8 cellular contexts compared by ENCODE assay signal in genomic region chr3:115783938-115784738, GRCh38.
DNase-seq lines count a peak whose midpoint lies in the region; ATAC-seq and TF ChIP-seq lines count a peak whose summit lies in the region.

No MANE protein-coding gene starts in this region.

- no peaks in the 10 kb centered on the region for H3K27me3 ChIP-seq in testis

- H3K4me1 Mint-ChIP-seq in glutamatergic neuron (ENCODE audit: low read depth, unreplicated experiment), result peaks cover 45% of the 10 kb centered on the region

- DNase-seq in GM10266 (ENCODE audit: extremely low spot score) (peak; percentile 91), NCI-H1048 (lab: John Stamatoyannopoulos, UW) (peak; percentile 80), SK-N-DZ (ENCODE audit: low spot score) (peak; percentile 96), glutamatergic neuron (peak; percentile 99), omental fat pad (ENCODE audit: low spot score) (peak; percentile 74), testis (peak; percentile 96)
- peak; percentile 94 for DNase-seq in activated naive CD4-positive, alpha-beta T cell treated with anti-CD3 and anti-CD28 coated beads, Interleukin-2, amount 50 U/mL, for 16 hours

- intact Hi-C loops in testis (cut with DNase I; ENCODE audit: low total_unique reads), result no loop called here

- WGBS in testis, 2 donors, result 0% methylated on average over 9 to 73 of the region's 81 CpGs

- TF ChIP-seq CTCF in GM10266 (IDR thresholded peaks at IDR 0.05; ENCODE audit: control insufficient read depth, insufficient read depth, low read depth, missing control alignments), result peak; percentile 100
- peak; percentile 99 for TF ChIP-seq CTCF in glutamatergic neuron (IDR thresholded peaks at IDR 0.05; ENCODE audit: partially characterized antibody, unreplicated experiment)
- peak in 2 of 3 donors; percentile 94 for TF ChIP-seq CTCF in omental fat pad (IDR thresholded peaks at IDR 0.05)
- TF ChIP-seq CTCF in testis (IDR thresholded peaks at IDR 0.05), result peak; percentile 94 to 99 (median 98)

- H3K27me3 Mint-ChIP-seq in glutamatergic neuron (ENCODE audit: unreplicated experiment), result peaks cover 18% of the 10 kb centered on the region

- H3K27ac Mint-ChIP-seq in glutamatergic neuron (ENCODE audit: unreplicated experiment), result peak overlapping the region; percentile 99

- no peaks in the 10 kb centered on the region for H3K9me3 ChIP-seq in testis

- H3K9me3 Mint-ChIP-seq in glutamatergic neuron (ENCODE audit: unreplicated experiment), result peaks cover 16% of the 10 kb centered on the region

- no peaks in the 10 kb centered on the region for H3K36me3 ChIP-seq in testis (ENCODE audit: low read depth, missing control alignments)

- ATAC-seq in HG02623 (IDR thresholded peaks at IDR 0.05; ENCODE audit: unreplicated experiment), result peak; percentile 83
- ATAC-seq in omental fat pad (ENCODE audit: low FRiP score), result peak; percentile 86

- H3K4me1 ChIP-seq in testis, result peaks cover 6% of the 10 kb centered on the region

- peak overlapping the region; percentile 64 to 86 for H3K4me3 ChIP-seq in testis

- TF ChIP-seq POLR2A in testis (IDR thresholded peaks at IDR 0.05), result no peak

- no peaks in the 10 kb centered on the region for H3K36me3 Mint-ChIP-seq in glutamatergic neuron (ENCODE audit: unreplicated experiment)

- peak overlapping the region; percentile 94 for H3K4me3 Mint-ChIP-seq in glutamatergic neuron (ENCODE audit: unreplicated experiment)

- peak overlapping the region; percentile 85 to 87 for H3K27ac ChIP-seq in testis

Comparison
In these comparisons a context has a peak if more than half of its experiments do, and no peak if none do; other contexts are left out.
1. Peak in every context shown above with its lines: DNase-seq, ATAC-seq, H3K4me3 ChIP-seq and H3K27ac ChIP-seq.